In the genomic region with DNA sequence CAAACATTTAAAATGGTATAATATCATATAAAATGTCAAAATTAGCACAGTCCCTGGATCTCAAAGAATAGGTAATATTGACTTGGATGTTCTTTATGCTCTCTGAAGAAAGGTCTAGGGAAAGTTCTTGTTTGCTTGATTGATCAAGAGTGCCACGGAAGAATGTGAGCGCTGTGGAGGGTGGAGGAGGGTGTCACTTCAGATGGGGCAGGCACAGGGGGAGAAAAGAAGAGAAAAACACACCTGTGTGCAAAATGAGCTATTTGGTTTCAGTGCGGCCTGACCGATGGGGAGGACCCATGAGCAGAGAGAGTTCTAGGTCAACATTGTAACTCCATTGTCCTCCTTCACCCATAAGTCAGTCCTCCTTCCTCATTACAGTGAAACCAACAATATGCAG, we compare ENCODE assay signal across 20 cellular contexts. TPM values are rescaled to one million over a fixed set of nuclear protein-coding genes. Genes with fewer than 3 reads are reported as not detected.
"Had no signal": no experiment of that assay in that cellular context is flagged by ENCODE, and none has a peak within 500 bp of the region (broad histone marks: within the 10 kb centered on the region; RNA-seq: fewer than 3 reads in every experiment).

No MANE protein-coding gene starts in this region.

- H3K27ac Mint-ChIP-seq: immature natural killer cell, naive B cell had no signal

- H3K4me1 Mint-ChIP-seq: immature natural killer cell, nephron had no signal

- H3K9me3 Mint-ChIP-seq: immature natural killer cell, naive B cell, nephron had no signal

- DNase-seq: cortex of kidney; dorsolateral prefrontal cortex; effector CD8-positive, alpha-beta T cell; immature natural killer cell; kidney; left colon; mesendoderm; naive B cell; right cardiac atrium; small intestine; stimulated activated CD4-positive, alpha-beta T cell treated with anti-CD3 and anti-CD28 coated beads, Interleukin-12 subunit alpha, Interleukin-12 subunit beta, amount 100 ng/mL, for 4 hours; stimulated activated naive CD4-positive, alpha-beta T cell; stomach; substantia nigra; trophoblast cell had no signal

- H3K9me3 ChIP-seq: neutrophil, stomach, thoracic aorta had no signal

- H3K4me1 ChIP-seq: stomach had no signal

- H3K27me3 Mint-ChIP-seq: naive B cell had no signal

- H3K4me3 Mint-ChIP-seq: immature natural killer cell, naive B cell, nephron had no signal

- H3K27ac ChIP-seq: dorsolateral prefrontal cortex, neutrophil, stomach, thoracic aorta had no signal

- H3K4me3 ChIP-seq: dorsolateral prefrontal cortex, stomach, thoracic aorta had no signal

- H3K27me3 ChIP-seq: dorsolateral prefrontal cortex, neutrophil, stomach had no signal

RNA-seq across cellular contexts. Expression of gene TMED6, which starts 49.3 kb away (rescaled TPM):
- total RNA-seq: fibroblast of lung, frontal cortex had no signal
